ENCODE assay signal across 9 cellular contexts in genomic region chr10:77505431-77506334, GRCh38.
A peak's percentile ranks its signal among the peaks of the same experiment; 100 is the strongest.
DNase-seq lines count a peak whose midpoint lies in the region; ATAC-seq and TF ChIP-seq lines count a peak whose summit lies in the region.
"Had no signal": no experiment of that assay in that cellular context is flagged by ENCODE, and none has a peak within 500 bp of the region (broad histone marks: within the 10 kb centered on the region; RNA-seq: fewer than 3 reads in every experiment).

No MANE protein-coding gene starts in this region.

- no peak for TF ChIP-seq CTCF in AG04450 (IDR thresholded peaks at IDR 0.05; ENCODE audit: low read depth, low read length)
- TF ChIP-seq CTCF in astrocyte of the spinal cord (IDR thresholded peaks at IDR 0.05; ENCODE audit: low read depth, low read length): no peak
- TF ChIP-seq CTCF in left lung (IDR thresholded peaks at IDR 0.05): no peak

- CTCF ChIA-PET in AG04450 (lab: Charles Lee): interaction anchor here (1.0 to 1.7 kb wide), 7 partner anchors 11 to 341 kb away, joined by 3 to 6 read pairs (median 4); no protein-coding TSS in a partner anchor

- no peaks in the 10 kb centered on the region for H3K9me3 ChIP-seq in AG04450 (ENCODE audit: control insufficient read depth, insufficient read depth, low read length)
- no peaks in the 10 kb centered on the region for H3K9me3 ChIP-seq in left lung

- DNase-seq in AG04450 (ENCODE audit: low read depth, low spot score): peak; percentile 65
- peak; percentile 52 for DNase-seq in HPDE6-E6E7 (ENCODE audit: extremely low spot score)
- DNase-seq in astrocyte of the spinal cord (ENCODE audit: low read depth, low spot score): peak; percentile 93
- DNase-seq in left lung: no peak
- DNase-seq in T-helper 1 cell: no peak
- no peak for DNase-seq in NCI-H1694 (lab: John Stamatoyannopoulos, UW)
- DNase-seq: activated CD4-positive, alpha-beta T cell treated with anti-CD3 and anti-CD28 coated beads, Interleukin-2, amount 50 U/mL, for 1 hour had no signal

- H3K4me1 ChIP-seq in left lung: peaks cover 6 to 8% of the 10 kb centered on the region in 2 donors

- ATAC-seq in left lung (peak; percentile 52), HG03039 (IDR thresholded peaks at IDR 0.05; ENCODE audit: unreplicated experiment) (no peak), GM18498 (IDR thresholded peaks at IDR 0.05; ENCODE audit: unreplicated experiment) (no peak)

- in situ Hi-C loops in astrocyte of the spinal cord (cut with HindIII; ENCODE audit: low sequenced_read_pairs): no loop called here

- intact Hi-C loops in left lung (cut with DNase I): no loop called here

- POLR2A ChIA-PET in AG04450 (lab: Yijun Ruan, JAX): interaction anchor here (0.6 to 2.6 kb wide), 9 partner anchors 19 to 1125 kb away, joined by 3 to 17 read pairs (median 3); partner anchors contain the start of gene KCNMA1

- H3K27me3 ChIP-seq in AG04450 (ENCODE audit: control insufficient read depth, insufficient read depth, low read length) (no peaks in the 10 kb centered on the region), left lung (peaks cover 0 to 9% of the 10 kb centered on the region in 2 donors)

- H3K36me3 ChIP-seq in left lung: no peaks in the 10 kb centered on the region

- no peak overlapping the region; the same call in 1 of the 2 replicates for H3K4me3 ChIP-seq in AG04450 (ENCODE audit: low read depth, low read length)
- no peak overlapping the region for H3K4me3 ChIP-seq in astrocyte of the spinal cord (ENCODE audit: low read depth, low read length)
- H3K4me3 ChIP-seq in left lung: no peak overlapping the region

- H3K27ac ChIP-seq in AG04450 (ENCODE audit: low read depth, low read length) (peak overlapping the region; percentile 91), left lung (peak overlapping the region; percentile 25 to 41)

Comparison
In these comparisons a context has a peak if more than half of its experiments do, and no peak if none do; other contexts are left out.
1. DNase-seq: peak in AG04450 (single experiment), HPDE6-E6E7 (single experiment) and astrocyte of the spinal cord (single experiment); none in left lung (0 of 2), T-helper 1 cell (0 of 5) and NCI-H1694 (single experiment).